1 cellular context compared by ENCODE assay signal in the genomic region with DNA sequence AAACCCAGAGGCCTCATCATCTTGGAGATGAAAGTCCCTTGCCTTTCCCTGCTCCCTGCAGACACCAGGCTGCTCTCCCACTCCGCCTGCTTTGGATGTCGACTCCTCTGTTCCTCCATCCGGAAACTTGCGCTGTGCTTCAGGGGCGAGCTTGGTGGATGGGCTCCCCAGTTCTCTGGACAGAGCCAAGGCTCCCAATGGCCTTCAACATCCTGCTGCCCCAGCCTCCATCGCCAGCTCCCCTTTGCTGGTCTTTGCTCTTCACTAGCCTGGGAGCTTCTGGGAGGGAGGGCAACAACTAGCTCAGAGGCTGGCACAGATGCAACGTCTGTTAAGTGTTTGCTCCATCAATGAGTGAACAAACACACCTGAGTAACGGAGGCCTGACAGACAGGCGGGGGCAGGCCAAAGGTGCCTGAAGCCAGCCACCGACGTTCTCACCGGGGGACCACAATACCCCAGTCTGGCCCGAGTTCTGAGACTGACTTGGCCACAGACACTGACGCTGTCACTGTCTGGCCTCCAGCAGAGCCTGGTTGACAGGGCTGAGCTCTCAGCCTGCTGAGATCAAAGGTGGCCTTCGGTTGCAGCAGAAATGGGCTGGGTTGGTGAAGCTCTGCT.
TF ChIP-seq lines count a peak whose summit lies in the region.

No MANE protein-coding gene starts in this region.

TF ChIP-seq in HCT116, 20 proteins besides CTCF, POLR2A, EP300 and RAD21:
- TF ChIP-seq ZNF274 (IDR thresholded peaks at IDR 0.05; ENCODE audit: low read depth, low read length) = no peak
- TF ChIP-seq TCF7L2 (IDR thresholded peaks at IDR 0.05; ENCODE audit: borderline replicate concordance, extremely low read depth, insufficient read depth, insufficient read length) = peak; percentile 27
